Comparison of ENCODE assay signal across 8 cellular contexts in the genomic region with DNA sequence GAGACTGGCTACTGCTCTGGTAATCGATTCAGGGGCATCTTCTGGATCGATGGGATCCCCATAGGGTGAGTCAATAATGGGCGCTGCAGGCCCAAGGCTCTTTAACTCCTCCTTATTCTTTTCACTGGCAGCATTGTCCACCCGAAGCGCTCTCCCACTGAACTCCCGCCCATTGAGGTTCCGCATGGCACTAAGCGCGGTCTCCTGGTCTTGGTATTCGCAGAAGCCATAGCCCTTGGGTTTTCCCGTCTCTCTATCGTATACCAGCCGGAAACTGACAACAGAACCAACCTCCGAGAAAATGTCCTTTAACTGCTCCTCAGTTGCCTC. TPM values are rescaled to one million over a fixed set of nuclear protein-coding genes. Genes with fewer than 3 reads are reported as not detected.
DNase-seq lines count a peak whose midpoint lies in the region; ATAC-seq and TF ChIP-seq lines count a peak whose summit lies in the region.

No MANE protein-coding gene starts in this region.

- TF ChIP-seq CTCF in AG09309 (IDR thresholded peaks at IDR 0.05; ENCODE audit: control insufficient read depth, insufficient read depth, low read depth, low read length, missing control alignments) = no peak

- H3K27ac Mint-ChIP-seq in activated naive CD8-positive, alpha-beta T cell treated with anti-CD3 and anti-CD28 coated beads for 36 hours = peak overlapping the region; percentile 100
- peak overlapping the region; percentile 100 for H3K27ac Mint-ChIP-seq in stimulated activated naive CD8-positive, alpha-beta T cell treated with anti-CD3 and anti-CD28 coated beads, Interleukin-15, Interleukin-2, amounts not matched to agents 100 ng/mL and 50 ng/mL, for 24 hours

- peaks cover 38% of the 10 kb centered on the region for H3K36me3 Mint-ChIP-seq in activated naive CD8-positive, alpha-beta T cell treated with anti-CD3 and anti-CD28 coated beads for 36 hours
- H3K36me3 Mint-ChIP-seq in stimulated activated naive CD8-positive, alpha-beta T cell treated with anti-CD3 and anti-CD28 coated beads, Interleukin-15, Interleukin-2, amounts not matched to agents 100 ng/mL and 50 ng/mL, for 24 hours (ENCODE audit: low read depth) = peaks cover 40% of the 10 kb centered on the region

- peaks cover 39% of the 10 kb centered on the region for H3K4me1 Mint-ChIP-seq in activated naive CD8-positive, alpha-beta T cell treated with anti-CD3 and anti-CD28 coated beads for 36 hours
- H3K4me1 Mint-ChIP-seq in stimulated activated naive CD8-positive, alpha-beta T cell treated with anti-CD3 and anti-CD28 coated beads, Interleukin-15, Interleukin-2, amounts not matched to agents 100 ng/mL and 50 ng/mL, for 24 hours (ENCODE audit: low read depth) = peaks cover 64% of the 10 kb centered on the region

- H3K4me3 Mint-ChIP-seq in activated naive CD8-positive, alpha-beta T cell treated with anti-CD3 and anti-CD28 coated beads for 36 hours = peak overlapping the region; percentile 99
- H3K4me3 Mint-ChIP-seq in stimulated activated naive CD8-positive, alpha-beta T cell treated with anti-CD3 and anti-CD28 coated beads, Interleukin-15, Interleukin-2, amounts not matched to agents 100 ng/mL and 50 ng/mL, for 24 hours = peak overlapping the region; percentile 100

- no peak for DNase-seq in AG09309 (ENCODE audit: low read depth)
- no peak for DNase-seq in activated naive CD8-positive, alpha-beta T cell treated with anti-CD3 and anti-CD28 coated beads for 36 hours
- DNase-seq in DMS53 (lab: John Stamatoyannopoulos, UW) = no peak
- no peak for DNase-seq in NCI-H1436 (lab: John Stamatoyannopoulos, UW)

- H3K27me3 Mint-ChIP-seq in activated naive CD8-positive, alpha-beta T cell treated with anti-CD3 and anti-CD28 coated beads for 36 hours = peaks cover 4% of the 10 kb centered on the region
- no peaks in the 10 kb centered on the region for H3K27me3 Mint-ChIP-seq in stimulated activated naive CD8-positive, alpha-beta T cell treated with anti-CD3 and anti-CD28 coated beads, Interleukin-15, Interleukin-2, amounts not matched to agents 100 ng/mL and 50 ng/mL, for 24 hours

- H3K9me3 Mint-ChIP-seq in activated naive CD8-positive, alpha-beta T cell treated with anti-CD3 and anti-CD28 coated beads for 36 hours = no peaks in the 10 kb centered on the region
- peaks cover 3% of the 10 kb centered on the region for H3K9me3 Mint-ChIP-seq in stimulated activated naive CD8-positive, alpha-beta T cell treated with anti-CD3 and anti-CD28 coated beads, Interleukin-15, Interleukin-2, amounts not matched to agents 100 ng/mL and 50 ng/mL, for 24 hours

- ATAC-seq in GM19397 (IDR thresholded peaks at IDR 0.05; ENCODE audit: unreplicated experiment) (peak; percentile 29), HG03439 (IDR thresholded peaks at IDR 0.05; ENCODE audit: unreplicated experiment) (peak; percentile 30)

- H3K9me3 ChIP-seq in iPS-18c (ENCODE audit: control insufficient read depth, insufficient read depth, low read length) = no peaks in the 10 kb centered on the region

- H3K4me3 ChIP-seq in AG09309 (ENCODE audit: control insufficient read depth, low read depth, low read length) (peak overlapping the region; percentile 74), iPS-18c (ENCODE audit: insufficient read depth, low read depth, low read length) (peak overlapping the region; percentile 78)

RNA-seq across cellular contexts. Expression of a gene that starts 0.3 kb away (rescaled TPM):
- total RNA-seq in activated naive CD8-positive, alpha-beta T cell treated with anti-CD3 and anti-CD28 coated beads for 36 hours = 10 to 100 TPM; 27.9 to 29.5 TPM
